In genomic region chr19:12833747-12834417, GRCh38 we compare ENCODE assay signal across 8 cellular contexts. TPM values are rescaled to one million over a fixed set of nuclear protein-coding genes. Genes with fewer than 3 reads are reported as not detected.
DNase-seq lines count a peak whose midpoint lies in the region; ATAC-seq and TF ChIP-seq lines count a peak whose summit lies in the region.

No MANE protein-coding gene starts in this region.

- peak overlapping the region; percentile 28 for H3K4me3 Mint-ChIP-seq in dendritic cell treated with granulocyte-macrophage colony-stimulating factor and Interleukin-4, amounts not matched to agents 40 ng/mL and 50 ng/mL, for 4 days
- H3K4me3 Mint-ChIP-seq in nephron progenitor cell = no peak overlapping the region
- no peak overlapping the region for H3K4me3 Mint-ChIP-seq in osteocyte (ENCODE audit: unreplicated experiment)

- 0 out of 3 replicates have a peak, but pooled peaks have one; percentile 6 for ATAC-seq in SK-N-SH treated with all-trans-retinoic acid at 6 μM for 48 hours
- no peak for ATAC-seq in GM19463 (IDR thresholded peaks at IDR 0.05; ENCODE audit: unreplicated experiment)

- peaks cover 88% of the 10 kb centered on the region for H3K27me3 Mint-ChIP-seq in dendritic cell treated with granulocyte-macrophage colony-stimulating factor and Interleukin-4, amounts not matched to agents 40 ng/mL and 50 ng/mL, for 4 days
- H3K27me3 Mint-ChIP-seq in nephron progenitor cell (ENCODE audit: low read depth, poor library complexity) (peaks cover 94% of the 10 kb centered on the region), osteocyte (ENCODE audit: unreplicated experiment) (peaks cover 68% of the 10 kb centered on the region)

- TF ChIP-seq CTCF in AG09309 (IDR thresholded peaks at IDR 0.05; ENCODE audit: control insufficient read depth, insufficient read depth, low read depth, low read length, missing control alignments) (no peak), nephron progenitor cell (IDR thresholded peaks at IDR 0.05) (no peak), osteocyte (IDR thresholded peaks at IDR 0.05) (no peak)

- H3K4me1 Mint-ChIP-seq in dendritic cell treated with granulocyte-macrophage colony-stimulating factor and Interleukin-4, amounts not matched to agents 40 ng/mL and 50 ng/mL, for 4 days (ENCODE audit: low read depth) = peaks cover 26% of the 10 kb centered on the region
- H3K4me1 Mint-ChIP-seq in nephron progenitor cell (peaks cover 20% of the 10 kb centered on the region), osteocyte (ENCODE audit: unreplicated experiment) (peaks cover 12% of the 10 kb centered on the region)

- DNase-seq in AG09309 (ENCODE audit: low read depth) (no peak), HK-2 (ENCODE audit: unreplicated experiment) (peak; percentile 49), nephron progenitor cell (peak; percentile 65), osteocyte (ENCODE audit: extremely low spot score, unreplicated experiment) (no peak), HT-29 (ENCODE audit: low spot score) (no peak)

- intact Hi-C loops in dendritic cell treated with granulocyte-macrophage colony-stimulating factor and Interleukin-4, amounts not matched to agents 40 ng/mL and 50 ng/mL, for 4 days (cut with micrococcal nuclease) = no loop called here

- H3K36me3 Mint-ChIP-seq in dendritic cell treated with granulocyte-macrophage colony-stimulating factor and Interleukin-4, amounts not matched to agents 40 ng/mL and 50 ng/mL, for 4 days (ENCODE audit: low read depth) = no peaks in the 10 kb centered on the region
- no peaks in the 10 kb centered on the region for H3K36me3 Mint-ChIP-seq in nephron progenitor cell (ENCODE audit: low read depth)
- no peaks in the 10 kb centered on the region for H3K36me3 Mint-ChIP-seq in osteocyte (ENCODE audit: unreplicated experiment)

- peak overlapping the region; percentile 34 for H3K4me3 ChIP-seq in AG09309 (ENCODE audit: control insufficient read depth, low read depth, low read length)

- H3K9me3 Mint-ChIP-seq in dendritic cell treated with granulocyte-macrophage colony-stimulating factor and Interleukin-4, amounts not matched to agents 40 ng/mL and 50 ng/mL, for 4 days = no peaks in the 10 kb centered on the region
- H3K9me3 Mint-ChIP-seq in nephron progenitor cell (no peaks in the 10 kb centered on the region), osteocyte (ENCODE audit: unreplicated experiment) (no peaks in the 10 kb centered on the region)

- H3K27ac Mint-ChIP-seq in dendritic cell treated with granulocyte-macrophage colony-stimulating factor and Interleukin-4, amounts not matched to agents 40 ng/mL and 50 ng/mL, for 4 days = no peak overlapping the region
- H3K27ac Mint-ChIP-seq in nephron progenitor cell (no peak overlapping the region), osteocyte (ENCODE audit: unreplicated experiment) (no peak overlapping the region)

TF ChIP-seq in SK-N-SH treated with all-trans-retinoic acid at 6 μM for 48 hours, 23 proteins besides CTCF, POLR2A, EP300 and RAD21:
- TF ChIP-seq PATZ1 (CRISPR knock-in tag; IDR thresholded peaks at IDR 0.05; ENCODE audit: borderline replicate concordance) = no peak
- no peak for TF ChIP-seq ESRRG (CRISPR knock-in tag; IDR thresholded peaks at IDR 0.05)
- no peak for TF ChIP-seq SNAI2 (CRISPR knock-in tag; IDR thresholded peaks at IDR 0.05)
- TF ChIP-seq CSRNP3 (CRISPR knock-in tag; IDR thresholded peaks at IDR 0.05) = no peak
TF ChIP-seq in SK-N-SH treated with all-trans-retinoic acid at 6 μM for 48 hours: peak in this region for 0.

RNA-seq across cellular contexts. Expression of gene RTBDN, which starts 0.5 kb away (rescaled TPM):
- total RNA-seq in osteocyte = not detected in 2 replicates
- total RNA-seq in HT-29 (2014; rRNA removed; shearing (Covaris generic)) = 0.13 and 0.16 TPM in 2 replicates

RNA-seq across cellular contexts. Expression of gene MAST1, which starts 4.4 kb away (rescaled TPM):
- 0.32 TPM in 1 of 2 replicates, not detected in the other for total RNA-seq in osteocyte
- total RNA-seq in HT-29 (2014; rRNA removed; shearing (Covaris generic)) = 0.58 and 1.7 TPM in 2 replicates

RNA-seq across cellular contexts. Expression of gene RNASEH2A, which starts 27.5 kb away (rescaled TPM):
- 7.6 and 10.0 TPM in 2 replicates for total RNA-seq in osteocyte
- total RNA-seq in HT-29 (2014; rRNA removed; shearing (Covaris generic)) = 48.2 and 55.4 TPM in 2 replicates

RNA-seq across cellular contexts. Expression of gene THSD8, which starts 32.0 kb away (rescaled TPM):
- total RNA-seq in osteocyte = 8.2 and 8.4 TPM in 2 replicates
- 0.10 TPM in 1 of 2 replicates, not detected in the other for total RNA-seq in HT-29 (2014; rRNA removed; shearing (Covaris generic))

RNA-seq across cellular contexts. Expression of gene PRDX2, which starts 32.3 kb away (rescaled TPM):
- 235 TPM in 2 replicates for total RNA-seq in osteocyte
- 378 and 396 TPM in 2 replicates for total RNA-seq in HT-29 (2014; rRNA removed; shearing (Covaris generic))

Comparison
In these comparisons a context has a peak if more than half of its experiments do, and no peak if none do; other contexts are left out.
1. DNase-seq: peak in HK-2 (single experiment) and nephron progenitor cell (single experiment); none in AG09309 (single experiment), osteocyte (single experiment) and HT-29 (single experiment).